In the genomic region with DNA sequence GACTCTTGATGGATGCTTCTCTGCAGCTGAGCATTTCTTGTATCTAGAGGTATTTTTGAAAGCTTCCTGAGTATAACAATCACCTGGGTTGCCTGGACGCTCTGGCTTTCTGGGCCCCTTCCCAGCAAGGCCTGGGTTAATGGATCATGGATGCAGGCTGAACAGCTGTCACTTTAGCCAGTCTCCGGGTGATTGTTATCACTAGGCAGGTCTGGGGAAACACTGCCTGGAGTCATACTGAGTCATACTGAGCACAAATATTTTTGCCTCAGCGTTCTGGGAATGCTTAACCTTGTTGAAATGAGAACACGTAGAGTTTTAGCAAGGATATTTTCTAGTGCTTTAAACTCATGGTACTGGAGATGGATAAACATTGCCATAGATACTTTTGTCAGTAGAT, we compare ENCODE assay signal across 8 cellular contexts.
DNase-seq lines count a peak whose midpoint lies in the region; ATAC-seq and TF ChIP-seq lines count a peak whose summit lies in the region.
"Had no signal": no experiment of that assay in that cellular context is flagged by ENCODE, and none has a peak within 500 bp of the region (broad histone marks: within the 10 kb centered on the region; RNA-seq: fewer than 3 reads in every experiment).

No MANE protein-coding gene starts in this region.

- TF ChIP-seq POLR2A in transverse colon (IDR thresholded peaks at IDR 0.05), result no peak

- in situ Hi-C loops in transverse colon (cut with MboI; ENCODE audit: low pct_ligation_motif_present in 1 of 4, low pct_unique_long_range_greater_than_20kb in 1 of 4, low sequenced_read_pairs in 3 of 4), result no loop called here

- H3K27me3 ChIP-seq in transverse colon, result no peaks in the 10 kb centered on the region
- H3K27me3 ChIP-seq: colonic mucosa had no signal

- intact Hi-C loops in transverse colon (cut with DNase I; ENCODE audit: low total_unique reads), result no loop called here

- TF ChIP-seq EP300 in transverse colon (IDR thresholded peaks at IDR 0.05; ENCODE audit: low read depth), result no peak

- H3K9me3 Mint-ChIP-seq in stimulated activated memory B cell treated with anti-CD40 and anti-IgM and Interleukin-4, amounts not matched to agents 10 μg/mL and 1 μg/mL and 100 μg/mL, for 72 hours, result no peaks in the 10 kb centered on the region

- H3K4me1 ChIP-seq in transverse colon, result peaks cover 0 to 5% (median 0%) of the 10 kb centered on the region in 4 donors
- H3K4me1 ChIP-seq: colonic mucosa had no signal

- peaks cover 28% of the 10 kb centered on the region for H3K4me1 Mint-ChIP-seq in stimulated activated memory B cell treated with anti-CD40 and anti-IgM and Interleukin-4, amounts not matched to agents 10 μg/mL and 1 μg/mL and 100 μg/mL, for 72 hours

- H3K9me3 ChIP-seq in SK-N-MC (ENCODE audit: low read depth, low read length) (no peaks in the 10 kb centered on the region), transverse colon (no peaks in the 10 kb centered on the region)
- H3K9me3 ChIP-seq: colonic mucosa had no signal

- no peak overlapping the region for H3K9ac ChIP-seq in SK-N-MC (ENCODE audit: insufficient read length)

- TF ChIP-seq CTCF in fibroblast of villous mesenchyme (IDR thresholded peaks at IDR 0.05; ENCODE audit: insufficient read depth, low read depth, low read length) (no peak), transverse colon (IDR thresholded peaks at IDR 0.05) (no peak)

- H3K27ac Mint-ChIP-seq in stimulated activated memory B cell treated with anti-CD40 and anti-IgM and Interleukin-4, amounts not matched to agents 10 μg/mL and 1 μg/mL and 100 μg/mL, for 72 hours, result peak overlapping the region; percentile 48

- ATAC-seq in stimulated activated memory B cell treated with anti-CD40 and anti-IgM and Interleukin-4, amounts not matched to agents 10 μg/mL and 1 μg/mL and 100 μg/mL, for 72 hours, result no peak

- DNase-seq in H4 (ENCODE audit: low spot score), result peak; percentile 48
- no peak for DNase-seq in SK-N-MC (ENCODE audit: low read depth, low spot score)
- peak; percentile 63 for DNase-seq in fibroblast of villous mesenchyme (ENCODE audit: low read depth)
- no peak for DNase-seq in RPMI8226
- DNase-seq in transverse colon, result no peak
- DNase-seq in NAMALWA (ENCODE audit: low spot score), result no peak
- DNase-seq: colonic mucosa had no signal

- H3K36me3 Mint-ChIP-seq in stimulated activated memory B cell treated with anti-CD40 and anti-IgM and Interleukin-4, amounts not matched to agents 10 μg/mL and 1 μg/mL and 100 μg/mL, for 72 hours, result no peaks in the 10 kb centered on the region

- H3K27me3 Mint-ChIP-seq in stimulated activated memory B cell treated with anti-CD40 and anti-IgM and Interleukin-4, amounts not matched to agents 10 μg/mL and 1 μg/mL and 100 μg/mL, for 72 hours, result no peaks in the 10 kb centered on the region

- WGBS in transverse colon (ENCODE audit: low coverage in 1 of 2), 2 donors, result 40% methylated on average over 4 of the region's 4 CpGs; no CpG with 5 or more reads in 1 of the 2 donors

- H3K36me3 ChIP-seq in SK-N-MC (ENCODE audit: insufficient read depth, low read length) (no peaks in the 10 kb centered on the region), transverse colon (no peaks in the 10 kb centered on the region)
- H3K36me3 ChIP-seq: colonic mucosa had no signal

- H3K4me3 ChIP-seq in SK-N-MC (no peak overlapping the region), fibroblast of villous mesenchyme (ENCODE audit: low read depth, low read length) (no peak overlapping the region), transverse colon (no peak overlapping the region)
- H3K4me3 ChIP-seq: colonic mucosa had no signal

- H3K27ac ChIP-seq in SK-N-MC (peak overlapping the region; percentile 73), transverse colon (peak overlapping the region in 2 of 4 donors; percentile 46 to 49)
- H3K27ac ChIP-seq: colonic mucosa had no signal

- no peak overlapping the region for H3K4me3 Mint-ChIP-seq in stimulated activated memory B cell treated with anti-CD40 and anti-IgM and Interleukin-4, amounts not matched to agents 10 μg/mL and 1 μg/mL and 100 μg/mL, for 72 hours

Comparison
In these comparisons a context has a peak if more than half of its experiments do, and no peak if none do; other contexts are left out.
1. DNase-seq: peak in H4 (single experiment) and fibroblast of villous mesenchyme (single experiment); none in SK-N-MC (single experiment), RPMI8226 (single experiment), transverse colon (single experiment) and NAMALWA (single experiment).